ENCODE assay signal across 23 cellular contexts in genomic region chr6:17064975-17065374, GRCh38. TPM values are rescaled to one million over a fixed set of nuclear protein-coding genes. Genes with fewer than 3 reads are reported as not detected.
"Had no signal": no experiment of that assay in that cellular context is flagged by ENCODE, and none has a peak within 500 bp of the region (broad histone marks: within the 10 kb centered on the region; RNA-seq: fewer than 3 reads in every experiment).

No MANE protein-coding gene starts in this region.

- H3K4me2 ChIP-seq: KMS-11 had no signal

- H3K36me3 Mint-ChIP-seq: IgD-negative memory B cell had no signal

- ATAC-seq: K562, Panc1 had no signal

- H3K4me1 Mint-ChIP-seq: IgD-negative memory B cell had no signal

- H3K9ac ChIP-seq: KMS-11 had no signal

- H3K27me3 Mint-ChIP-seq: IgD-negative memory B cell had no signal

- H3K4me3 ChIP-seq: K562 had no signal

- H3K27ac ChIP-seq: KMS-11, RWPE1 had no signal

- DNase-seq: Kasumi-1, MM.1S, NCI-H1092 treated with DMSO at 0.1 percent for 48 hours, NCI-H1436, NCI-H187, NCI-H2029, NCI-H2081 treated with DMSO at 0.1 percent for 48 hours, NCI-H2171, NCI-H226, NCI-H446, NCI-H510A, NCI-H524 treated with DMSO at 0.1 percent for 48 hours, NCI-H69, NCI-H774, SHP77 had no signal

- FAIRE-seq: HTR-8/SVneo, K562 had no signal

- H3K27ac Mint-ChIP-seq: IgD-negative memory B cell had no signal

- H3K4me3 Mint-ChIP-seq: IgD-negative memory B cell had no signal

RNA-seq across cellular contexts. Expression of gene STMND1, which starts 36.9 kb away (rescaled TPM):
- total RNA-seq: K562, M059J, SK-MEL-5 had no signal
- polyA plus RNA-seq: IgD-negative memory B cell, K562 had no signal
